In the genomic region with DNA sequence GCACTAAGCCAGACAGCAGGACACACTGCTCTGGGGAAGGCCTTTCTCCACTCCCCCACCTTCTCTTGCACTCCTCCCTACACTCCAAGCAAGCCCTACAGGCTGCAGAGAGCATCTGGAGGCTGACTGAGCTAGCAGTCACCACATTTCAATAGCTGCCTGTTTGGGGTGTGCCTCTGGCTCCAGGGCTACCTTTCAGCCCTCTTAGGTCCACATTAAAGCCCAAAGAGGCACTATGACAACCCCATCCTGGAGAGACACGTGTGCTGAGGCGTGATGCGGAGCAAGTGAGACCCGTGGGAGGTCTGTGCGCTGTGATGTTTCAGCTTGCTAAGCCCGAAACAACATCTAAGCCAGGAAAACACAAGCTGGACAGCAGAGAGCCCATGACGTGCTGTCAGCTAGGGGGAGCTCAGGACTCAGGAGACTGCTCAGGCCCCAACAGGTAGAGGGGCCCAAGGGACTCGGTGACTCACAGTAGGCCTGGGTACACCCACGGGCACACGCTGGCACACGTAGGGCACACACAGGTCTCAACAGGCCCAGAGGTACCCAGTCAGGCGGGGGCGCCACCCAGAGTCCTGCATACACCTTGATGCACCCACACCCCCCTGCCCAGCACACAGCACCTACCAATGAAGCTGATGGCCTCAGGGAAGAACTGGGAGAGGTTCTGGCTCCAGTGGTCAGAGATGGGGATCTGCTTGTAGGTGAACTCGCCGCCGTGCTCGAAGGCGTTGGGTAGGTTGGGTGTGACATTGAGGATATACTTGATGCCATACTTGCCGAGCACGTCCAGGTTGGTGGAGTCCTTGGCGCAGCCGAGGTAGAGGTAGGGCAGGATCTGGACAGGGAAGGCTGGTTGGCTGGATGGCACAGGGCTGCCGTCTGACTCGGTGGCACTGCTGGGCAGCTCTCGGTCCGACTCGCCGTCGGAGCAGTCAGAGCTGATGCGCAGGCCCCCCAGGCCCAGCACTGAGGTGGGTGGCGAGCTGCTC, we compare ENCODE assay signal across 8 cellular contexts. TPM values are rescaled to one million over a fixed set of nuclear protein-coding genes. Genes with fewer than 3 reads are reported as not detected.
A peak's percentile ranks its signal among the peaks of the same experiment; 100 is the strongest.
DNase-seq lines count a peak whose midpoint lies in the region; ATAC-seq and TF ChIP-seq lines count a peak whose summit lies in the region.

No MANE protein-coding gene starts in this region.

- no peaks in the 10 kb centered on the region for H3K27me3 Mint-ChIP-seq in nephron (ENCODE audit: low read depth)

- WGBS in thyroid gland, 2 donors: 85 to 94% methylated on average over 24 to 31 of the region's 31 CpGs

- peak overlapping the region; percentile 94 to 96 (median 94) for H3K27ac Mint-ChIP-seq in nephron

- no peaks in the 10 kb centered on the region for H3K27me3 ChIP-seq in HCT116 (ENCODE audit: insufficient read depth, low read length)
- H3K27me3 ChIP-seq in effector memory CD4-positive, alpha-beta T cell (replicated peaks; ENCODE audit: control insufficient read depth, insufficient read depth, low read length, poor library complexity, severe bottlenecking): no peaks in the 10 kb centered on the region
- H3K27me3 ChIP-seq in thyroid gland: no peaks in the 10 kb centered on the region

- peak overlapping the region; percentile 83 to 91 (median 90) for H3K4me3 Mint-ChIP-seq in nephron

- peaks cover 31% of the 10 kb centered on the region for H3K4me1 Mint-ChIP-seq in nephron

- CTCF ChIA-PET in HCT116 (lab: Charles Lee): interaction anchor here (0.5 to 2.6 kb wide), 18 partner anchors 13 to 163 kb away, joined by 3 to 18 read pairs (median 4); a partner anchor contains a TSS

- RAD21 ChIA-PET in HCT116 (lab: Charles Lee; ENCODE audit: low non-redundant PET in 1 of 2, low total read pairs in 2 of 2, uncharacterized antibody in 2 of 2, unreplicated experiment in 2 of 2): interaction anchor here (0.7 to 1.5 kb wide), 8 partner anchors 13 to 112 kb away, joined by 3 to 7 read pairs (median 4); a partner anchor contains a TSS

- H3K4me1 ChIP-seq in HCT116 (ENCODE audit: control insufficient read depth in 1 of 2, insufficient read depth in 2 of 2, low read length in 2 of 2) (peaks cover 26 to 43% of the 10 kb centered on the region in 2 experiments), thyroid gland (peaks cover 31 to 53% of the 10 kb centered on the region in 2 donors)
- H3K4me1 ChIP-seq in effector memory CD4-positive, alpha-beta T cell (ENCODE audit: control insufficient read depth, insufficient read depth, low read length, poor library complexity, severe bottlenecking): peaks cover 55% of the 10 kb centered on the region

- peak overlapping the region; percentile 99 for H3K9ac ChIP-seq in HCT116 (ENCODE audit: low read length)

- TF ChIP-seq CTCF in HCT116 (IDR thresholded peaks at IDR 0.05 in 2 of 3, conservative IDR thresholded peaks at IDR 0.05 in 1 of 3; ENCODE audit: borderline replicate concordance in 1 of 3, insufficient read depth in 1 of 3, low read depth in 2 of 3, low read length in 2 of 3): peak in 2 of 3 experiments; percentile 23 to 37; a peak in 2 of 6 replicates
- TF ChIP-seq CTCF in nephron (IDR thresholded peaks at IDR 0.05; ENCODE audit: unreplicated experiment in 3 of 3): no peak
- peak in 1 of 6 experiments; percentile 11 for TF ChIP-seq CTCF in thyroid gland (IDR thresholded peaks at IDR 0.05)

- peak overlapping the region; percentile 98 for H3K4me2 ChIP-seq in HCT116 (ENCODE audit: low read length)

- H3K36me3 ChIP-seq in HCT116 (ENCODE audit: control insufficient read depth in 1 of 2, insufficient read depth in 2 of 2, low read length in 2 of 2) (peaks cover 13 to 42% of the 10 kb centered on the region in 2 experiments; a peak in 2 of 4 replicates), thyroid gland (peaks cover 17 to 35% of the 10 kb centered on the region in 2 donors)
- H3K36me3 ChIP-seq in effector memory CD4-positive, alpha-beta T cell (ENCODE audit: control insufficient read depth, insufficient read depth, low read length): peaks cover 32% of the 10 kb centered on the region

- no peaks in the 10 kb centered on the region for H3K9me3 ChIP-seq in HCT116 (ENCODE audit: control insufficient read depth in 1 of 2, insufficient read depth in 1 of 2, low read depth in 1 of 2, low read length in 2 of 2)
- H3K9me3 ChIP-seq in effector memory CD4-positive, alpha-beta T cell (ENCODE audit: control insufficient read depth, low read length): no peaks in the 10 kb centered on the region
- no peaks in the 10 kb centered on the region for H3K9me3 ChIP-seq in thyroid gland

- no peak for ATAC-seq in HCT116

- DNase-seq in HCT116 (ENCODE audit: low read depth, low spot score) (no peak), thyroid gland (no peak), KG1 (lab: John Stamatoyannopoulos, UW) (no peak), NK-92 (lab: John Stamatoyannopoulos, UW; ENCODE audit: unreplicated experiment) (no peak), NCI-H146 (lab: John Stamatoyannopoulos, UW) (no peak)
- peak; percentile 36 for DNase-seq in activated CD4-positive, alpha-beta T cell treated with anti-CD3 and anti-CD28 coated beads for 1 hour
- DNase-seq in effector memory CD4-positive, alpha-beta T cell: peak in 2 of 3 donors; percentile 8 to 11

- POLR2A ChIA-PET in HCT116 (lab: Charles Lee): interaction anchor here (0.8 to 1.2 kb wide), 3 partner anchors 13 to 62 kb away, joined by 3 to 5 read pairs (median 5); a partner anchor contains a TSS

- peaks cover 45% of the 10 kb centered on the region for H3K36me3 Mint-ChIP-seq in nephron (ENCODE audit: low read depth)

- intact Hi-C loops in HCT116 (cut with micrococcal nuclease) (loop anchor here (2.0 to 5.0 kb wide), 2 partner anchors 69 to 89 kb away; no protein-coding TSS in a partner anchor), thyroid gland (cut with DNase I) (loop anchor here (5.0 kb wide), 2 partner anchors 69 to 484 kb away; a partner anchor contains a TSS)

- H3K27ac ChIP-seq in HCT116 (ENCODE audit: low read depth, low read length) (peak overlapping the region; percentile 77), thyroid gland (peak overlapping the region; percentile 35 to 83 (median 65))
- peak overlapping the region; percentile 74 for H3K27ac ChIP-seq in effector memory CD4-positive, alpha-beta T cell (ENCODE audit: insufficient read depth, low read length, poor library complexity, severe bottlenecking)

- peaks cover 53% of the 10 kb centered on the region for H3K79me2 ChIP-seq in HCT116 (ENCODE audit: insufficient read depth, low read length)

- BruUV-seq in HCT116 (replicated peaks; lab: Mats Ljungman, UMichigan): no TSS peak

- no peak for TF ChIP-seq RAD21 in HCT116 (IDR thresholded peaks at IDR 0.05; ENCODE audit: low read depth)

- H3K9me2 ChIP-seq in HCT116 (ENCODE audit: insufficient read depth): no peaks in the 10 kb centered on the region

- TF ChIP-seq POLR2A in HCT116 (IDR thresholded peaks at IDR 0.05; ENCODE audit: borderline replicate concordance, extremely low read depth, insufficient read depth, insufficient read length) (no peak), thyroid gland (IDR thresholded peaks at IDR 0.05) (no peak)

- no peak overlapping the region for H2AFZ ChIP-seq in HCT116 (ENCODE audit: low read depth, low read length, poor library complexity, severe bottlenecking)

- peak overlapping the region; percentile 11 to 98; a peak in 2 of 4 replicates for H3K4me3 ChIP-seq in HCT116 (replicated peaks in 1 of 2; ENCODE audit: low read depth in 1 of 2, low read length in 2 of 2)
- H3K4me3 ChIP-seq in effector memory CD4-positive, alpha-beta T cell (ENCODE audit: insufficient read depth, low read depth, low read length, poor library complexity, severe bottlenecking): peak overlapping the region; percentile 74
- H3K4me3 ChIP-seq in thyroid gland (replicated peaks in 1 of 3): no peak overlapping the region

- H4K20me1 ChIP-seq in HCT116 (ENCODE audit: insufficient read depth): no peaks in the 10 kb centered on the region

- H3K9me3 Mint-ChIP-seq in nephron: no peaks in the 10 kb centered on the region

TF ChIP-seq in HCT116, 20 proteins besides CTCF, POLR2A, EP300 and RAD21 (continues in another document):
- TF ChIP-seq CBX3 (IDR thresholded peaks at IDR 0.05; ENCODE audit: low read depth): no peak
- TF ChIP-seq ELF1 (IDR thresholded peaks at IDR 0.05; ENCODE audit: borderline replicate concordance, low read depth): no peak
- no peak for TF ChIP-seq TCF7L2 (IDR thresholded peaks at IDR 0.05; ENCODE audit: borderline replicate concordance, extremely low read depth, insufficient read depth, insufficient read length)
- TF ChIP-seq, protein P1, sequence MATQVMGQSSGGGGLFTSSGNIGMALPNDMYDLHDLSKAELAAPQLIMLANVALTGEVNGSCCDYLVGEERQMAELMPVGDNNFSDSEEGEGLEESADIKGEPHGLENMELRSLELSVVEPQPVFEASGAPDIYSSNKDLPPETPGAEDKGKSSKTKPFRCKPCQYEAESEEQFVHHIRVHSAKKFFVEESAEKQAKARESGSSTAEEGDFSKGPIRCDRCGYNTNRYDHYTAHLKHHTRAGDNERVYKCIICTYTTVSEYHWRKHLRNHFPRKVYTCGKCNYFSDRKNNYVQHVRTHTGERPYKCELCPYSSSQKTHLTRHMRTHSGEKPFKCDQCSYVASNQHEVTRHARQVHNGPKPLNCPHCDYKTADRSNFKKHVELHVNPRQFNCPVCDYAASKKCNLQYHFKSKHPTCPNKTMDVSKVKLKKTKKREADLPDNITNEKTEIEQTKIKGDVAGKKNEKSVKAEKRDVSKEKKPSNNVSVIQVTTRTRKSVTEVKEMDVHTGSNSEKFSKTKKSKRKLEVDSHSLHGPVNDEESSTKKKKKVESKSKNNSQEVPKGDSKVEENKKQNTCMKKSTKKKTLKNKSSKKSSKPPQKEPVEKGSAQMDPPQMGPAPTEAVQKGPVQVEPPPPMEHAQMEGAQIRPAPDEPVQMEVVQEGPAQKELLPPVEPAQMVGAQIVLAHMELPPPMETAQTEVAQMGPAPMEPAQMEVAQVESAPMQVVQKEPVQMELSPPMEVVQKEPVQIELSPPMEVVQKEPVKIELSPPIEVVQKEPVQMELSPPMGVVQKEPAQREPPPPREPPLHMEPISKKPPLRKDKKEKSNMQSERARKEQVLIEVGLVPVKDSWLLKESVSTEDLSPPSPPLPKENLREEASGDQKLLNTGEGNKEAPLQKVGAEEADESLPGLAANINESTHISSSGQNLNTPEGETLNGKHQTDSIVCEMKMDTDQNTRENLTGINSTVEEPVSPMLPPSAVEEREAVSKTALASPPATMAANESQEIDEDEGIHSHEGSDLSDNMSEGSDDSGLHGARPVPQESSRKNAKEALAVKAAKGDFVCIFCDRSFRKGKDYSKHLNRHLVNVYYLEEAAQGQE (IDR thresholded peaks at IDR 0.05; ENCODE audit: low read depth): no peak
- no peak for TF ChIP-seq YY1 (IDR thresholded peaks at IDR 0.05; ENCODE audit: extremely low read depth, insufficient replicate concordance, low read depth, low read length)
- TF ChIP-seq CEBPB (IDR thresholded peaks at IDR 0.05; ENCODE audit: low read depth): no peak
- TF ChIP-seq EZH2phosphoT487 (IDR thresholded peaks at IDR 0.05; ENCODE audit: borderline replicate concordance): no peak

RNA-seq across cellular contexts. Expression of a gene that starts 2.8 kb away (rescaled TPM):
- total RNA-seq in HCT116 (2021; ENCODE audit: unreplicated experiment): 16.6 TPM
- polyA plus RNA-seq in HCT116 (2012): 15.2 and 16.0 TPM in 2 replicates
- 10 to 100 TPM in 3 of 4 donors, 1 to 10 TPM in 1; 6.9 to 10.6 (median 10.4) TPM for total RNA-seq in thyroid gland

RNA-seq across cellular contexts. Expression of a gene that starts 57.9 kb away (rescaled TPM):
- 1,880 TPM for total RNA-seq in HCT116 (2021; ENCODE audit: unreplicated experiment)
- polyA plus RNA-seq in HCT116 (2012): 2,915 and 3,138 TPM in 2 replicates
- 1,000 to 10,000 TPM in 3 of 4 donors, 100 to 1,000 TPM in 1; 826 to 1,348 (median 1,271) TPM for total RNA-seq in thyroid gland

Comparison
In these comparisons a context has a peak if more than half of its experiments do, and no peak if none do; other contexts are left out.
1. DNase-seq: peak in activated CD4-positive, alpha-beta T cell treated with anti-CD3 and anti-CD28 coated beads for 1 hour (single experiment) and effector memory CD4-positive, alpha-beta T cell (2 of 3); none in HCT116 (single experiment), thyroid gland (0 of 2), KG1 (single experiment), NK-92 (single experiment) and NCI-H146 (single experiment).
2. H3K4me3 ChIP-seq: peak in HCT116 (2 of 2) and effector memory CD4-positive, alpha-beta T cell (single experiment); none in thyroid gland (0 of 3).
3. CTCF ChIP-seq: peak in HCT116 (2 of 3); none in nephron (0 of 3).
4. Peak in every context shown above with its lines, with median percentiles within 50 percentile points of each other: H3K27ac ChIP-seq.